In genomic region chr11:117677729-117678310, GRCh38 we compare ENCODE assay signal across 18 cellular contexts.
"Had no signal": no experiment of that assay in that cellular context is flagged by ENCODE, and none has a peak within 500 bp of the region (broad histone marks: within the 10 kb centered on the region; RNA-seq: fewer than 3 reads in every experiment).

No MANE protein-coding gene starts in this region.

- DNase-seq: activated CD4-positive, alpha-beta memory T cell treated with anti-CD3 and anti-CD28 coated beads for 36 hours; activated CD4-positive, alpha-beta T cell treated with anti-CD3 and anti-CD28 coated beads for 36 hours; activated effector memory CD4-positive, alpha-beta T cell treated with anti-CD3 and anti-CD28 coated beads, Interleukin-2, amount 50 U/mL, for 16 hours; activated naive CD4-positive, alpha-beta T cell treated with anti-CD3 and anti-CD28 coated beads, Interleukin-2, amount 10 ng/mL, durations not matched to agents 7 days and 5 days; activated naive CD8-positive, alpha-beta T cell treated with anti-CD3 and anti-CD28 coated beads, Interleukin-2, amount 50 U/mL, for 24 hours; colonic mucosa; lower lobe of right lung; naive thymus-derived CD4-positive, alpha-beta T cell; psoas muscle; right cardiac atrium; stimulated activated CD4-positive, alpha-beta T cell treated with anti-CD3 and anti-CD28 coated beads, Interleukin-12 subunit alpha, Interleukin-12 subunit beta, amount 100 ng/mL, for 4 hours; T-helper 1 cell; trophoblast cell; uterus had no signal

- H3K27ac ChIP-seq: ascending aorta, colonic mucosa, esophagus muscularis mucosa, lower lobe of right lung, psoas muscle, suprapubic skin, uterus had no signal

- H3K4me3 ChIP-seq: ascending aorta, colonic mucosa, esophagus muscularis mucosa, lower lobe of right lung, psoas muscle, suprapubic skin, uterus had no signal

- ATAC-seq: activated CD4-positive, alpha-beta T cell treated with anti-CD3 and anti-CD28 coated beads for 36 hours; activated naive CD8-positive, alpha-beta T cell treated with anti-CD3 and anti-CD28 coated beads, Interleukin-2, amount 50 U/mL, for 24 hours; lower lobe of right lung; naive thymus-derived CD4-positive, alpha-beta T cell; psoas muscle; right cardiac atrium; WTC11 had no signal
